In the genomic region with DNA sequence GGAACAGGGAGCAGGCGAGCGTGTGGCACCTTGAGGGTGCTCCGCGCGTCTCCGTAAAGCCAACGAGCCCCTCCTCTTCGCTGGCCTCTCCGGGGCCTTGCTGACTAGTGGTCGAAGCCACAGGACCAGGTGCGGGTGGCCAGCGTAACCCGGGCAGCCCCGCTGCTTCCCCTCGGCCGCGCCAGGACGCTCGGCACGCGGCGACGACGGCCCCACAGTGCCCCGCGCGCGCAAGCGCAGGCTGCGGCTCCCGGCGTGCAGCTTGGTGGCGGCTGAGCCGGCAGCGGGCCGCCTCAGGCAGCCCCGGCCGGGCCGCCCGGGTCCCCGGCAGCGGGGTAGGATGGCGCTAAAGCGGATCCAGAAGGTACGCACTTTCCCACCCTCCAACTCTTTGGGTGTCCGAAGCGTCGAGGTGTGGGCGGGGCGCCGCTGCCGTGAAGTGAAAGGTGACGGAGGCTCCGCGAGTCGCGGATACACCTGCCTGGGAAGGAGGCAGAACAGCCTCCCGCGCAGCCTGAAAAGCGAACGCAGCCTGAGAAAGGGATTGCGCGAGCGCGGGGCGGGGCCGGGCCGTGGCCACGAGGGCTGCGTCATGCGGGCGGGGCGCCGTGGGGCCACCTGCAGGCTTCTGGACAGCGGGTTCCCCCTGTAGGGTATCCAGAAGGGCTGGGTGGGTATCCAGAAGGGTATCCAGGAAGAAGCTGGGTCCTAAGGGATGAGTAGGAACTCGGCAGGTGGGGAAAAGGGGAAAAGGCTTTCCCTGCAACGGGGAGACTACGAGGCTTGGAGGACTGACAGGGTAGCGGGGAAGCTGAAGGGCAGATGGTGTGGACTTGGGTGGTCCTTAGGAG, we compare ENCODE assay signal across 1 cellular context.
TF ChIP-seq lines count a peak whose summit lies in the region.

A gene (plus strand): TSS at position 244 of the 851 bp plus-strand sequence. CDS start 97 bp downstream, at position 341.

TF ChIP-seq in K562, 482 proteins besides CTCF, POLR2A, EP300 and RAD21 (continued from another document and continues in another):
- TF ChIP-seq, protein P1, sequence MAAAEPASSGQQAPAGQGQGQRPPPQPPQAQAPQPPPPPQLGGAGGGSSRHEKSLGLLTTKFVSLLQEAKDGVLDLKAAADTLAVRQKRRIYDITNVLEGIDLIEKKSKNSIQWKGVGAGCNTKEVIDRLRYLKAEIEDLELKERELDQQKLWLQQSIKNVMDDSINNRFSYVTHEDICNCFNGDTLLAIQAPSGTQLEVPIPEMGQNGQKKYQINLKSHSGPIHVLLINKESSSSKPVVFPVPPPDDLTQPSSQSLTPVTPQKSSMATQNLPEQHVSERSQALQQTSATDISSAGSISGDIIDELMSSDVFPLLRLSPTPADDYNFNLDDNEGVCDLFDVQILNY (CRISPR knock-in tag; IDR thresholded peaks at IDR 0.05), result no peak; the same call in 1 of the 2 replicates
- TF ChIP-seq FOXK2 (conservative IDR thresholded peaks at IDR 0.05 in 1 of 2, IDR thresholded peaks at IDR 0.05 in 1 of 2; ENCODE audit: low read depth in 2 of 2) (no peak), ZNF197 (CRISPR knock-in tag; IDR thresholded peaks at IDR 0.05; ENCODE audit: low read depth) (0 out of 2 replicates have a peak, but pooled peaks have one; percentile 34), SLC30A9 (CRISPR knock-in tag; IDR thresholded peaks at IDR 0.05) (no peak), SRSF9 (IDR thresholded peaks at IDR 0.05; ENCODE audit: borderline replicate concordance, low read depth, low read length) (no peak), HMG20A (CRISPR knock-in tag; conservative IDR thresholded peaks at IDR 0.05) (no peak), BRD4 (IDR thresholded peaks at IDR 0.05) (0 out of 2 replicates have a peak, but pooled peaks have one; percentile 7), CBX8 (IDR thresholded peaks at IDR 0.05; ENCODE audit: borderline replicate concordance, extremely low read depth, low read depth, low read length, poor library complexity, severe bottlenecking) (no peak), PPARD (CRISPR knock-in tag; IDR thresholded peaks at IDR 0.05) (no peak), SMARCA5 (IDR thresholded peaks at IDR 0.05) (no peak), STAT5A (IDR thresholded peaks at IDR 0.05; ENCODE audit: borderline replicate concordance, low read length) (no peak), SMAD3 (CRISPR knock-in tag; conservative IDR thresholded peaks at IDR 0.05) (no peak; the same call in 1 of the 2 replicates), FOSL1 (tag; conservative IDR thresholded peaks at IDR 0.05) (peak; percentile 57), POLR2AphosphoS5 (IDR thresholded peaks at IDR 0.05; ENCODE audit: control insufficient read depth, insufficient read depth, low read depth, low read length) (peak; percentile 70; the same call in 1 of the 2 replicates), GTF2E2 (tag; IDR thresholded peaks at IDR 0.05) (peak; percentile 91; the same call in 1 of the 2 replicates), ETV1 (tag; conservative IDR thresholded peaks at IDR 0.05; ENCODE audit: low read depth) (no peak), PHTF2 (CRISPR knock-in tag; IDR thresholded peaks at IDR 0.05) (no peak), ZNF436 (CRISPR knock-in tag; IDR thresholded peaks at IDR 0.05) (no peak), ZNF57 (CRISPR knock-in tag; IDR thresholded peaks at IDR 0.05) (no peak), ZC3H4 (CRISPR knock-in tag; IDR thresholded peaks at IDR 0.05; ENCODE audit: borderline replicate concordance) (no peak), ZNF146 (CRISPR knock-in tag; IDR thresholded peaks at IDR 0.05; ENCODE audit: unreplicated experiment) (no peak), ZNF121 (CRISPR knock-in tag; conservative IDR thresholded peaks at IDR 0.05) (peak; percentile 27; the same call in 1 of the 2 replicates), ZNF316 (IDR thresholded peaks at IDR 0.05) (peak; percentile 15; the same call in 1 of the 2 replicates), CHD1 (IDR thresholded peaks at IDR 0.05; ENCODE audit: low read length) (no peak), SIX5 (IDR thresholded peaks at IDR 0.05; ENCODE audit: borderline replicate concordance in 1 of 2, insufficient read depth in 1 of 2, low read depth in 1 of 2, low read length in 2 of 2) (no peak), NONO (IDR thresholded peaks at IDR 0.05; ENCODE audit: low read depth in 2 of 2, low read length in 1 of 2) (peak; percentile 75 to 88), HNRNPL (IDR thresholded peaks at IDR 0.05; ENCODE audit: low read depth, low read length) (no peak), ZNF3 (CRISPR knock-in tag; IDR thresholded peaks at IDR 0.05) (no peak), TFAM (CRISPR knock-in tag; conservative IDR thresholded peaks at IDR 0.05) (no peak), ZNF24 (IDR thresholded peaks at IDR 0.05) (peak; percentile 66; the same call in 1 of the 2 replicates), CBX1 (IDR thresholded peaks at IDR 0.05; ENCODE audit: low read depth) (peak; percentile 86), PHF20 (IDR thresholded peaks at IDR 0.05; ENCODE audit: partially characterized antibody) (peak; percentile 74), ZBED1 (IDR thresholded peaks at IDR 0.05) (no peak), KAT7 (CRISPR knock-in tag; IDR thresholded peaks at IDR 0.05; ENCODE audit: borderline replicate concordance) (0 out of 2 replicates have a peak, but pooled peaks have one; percentile 61), ZNF79 (CRISPR knock-in tag; IDR thresholded peaks at IDR 0.05; ENCODE audit: low read depth) (no peak), HOXB6 (CRISPR knock-in tag; IDR thresholded peaks at IDR 0.05; ENCODE audit: borderline replicate concordance) (no peak), NCOA6 (IDR thresholded peaks at IDR 0.05) (no peak), SUPT5H (IDR thresholded peaks at IDR 0.05) (peak; percentile 95), FOXP1 (CRISPR knock-in tag; IDR thresholded peaks at IDR 0.05) (peak; percentile 97)
- TF ChIP-seq, protein P2, sequence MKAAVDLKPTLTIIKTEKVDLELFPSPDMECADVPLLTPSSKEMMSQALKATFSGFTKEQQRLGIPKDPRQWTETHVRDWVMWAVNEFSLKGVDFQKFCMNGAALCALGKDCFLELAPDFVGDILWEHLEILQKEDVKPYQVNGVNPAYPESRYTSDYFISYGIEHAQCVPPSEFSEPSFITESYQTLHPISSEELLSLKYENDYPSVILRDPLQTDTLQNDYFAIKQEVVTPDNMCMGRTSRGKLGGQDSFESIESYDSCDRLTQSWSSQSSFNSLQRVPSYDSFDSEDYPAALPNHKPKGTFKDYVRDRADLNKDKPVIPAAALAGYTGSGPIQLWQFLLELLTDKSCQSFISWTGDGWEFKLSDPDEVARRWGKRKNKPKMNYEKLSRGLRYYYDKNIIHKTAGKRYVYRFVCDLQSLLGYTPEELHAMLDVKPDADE (conservative IDR thresholded peaks at IDR 0.05; ENCODE audit: control insufficient read depth, low read depth, low read length), result peak; percentile 65; the same call in 1 of the 2 replicates
- TF ChIP-seq, protein P3, sequence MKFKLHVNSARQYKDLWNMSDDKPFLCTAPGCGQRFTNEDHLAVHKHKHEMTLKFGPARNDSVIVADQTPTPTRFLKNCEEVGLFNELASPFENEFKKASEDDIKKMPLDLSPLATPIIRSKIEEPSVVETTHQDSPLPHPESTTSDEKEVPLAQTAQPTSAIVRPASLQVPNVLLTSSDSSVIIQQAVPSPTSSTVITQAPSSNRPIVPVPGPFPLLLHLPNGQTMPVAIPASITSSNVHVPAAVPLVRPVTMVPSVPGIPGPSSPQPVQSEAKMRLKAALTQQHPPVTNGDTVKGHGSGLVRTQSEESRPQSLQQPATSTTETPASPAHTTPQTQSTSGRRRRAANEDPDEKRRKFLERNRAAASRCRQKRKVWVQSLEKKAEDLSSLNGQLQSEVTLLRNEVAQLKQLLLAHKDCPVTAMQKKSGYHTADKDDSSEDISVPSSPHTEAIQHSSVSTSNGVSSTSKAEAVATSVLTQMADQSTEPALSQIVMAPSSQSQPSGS (CRISPR knock-in tag; IDR thresholded peaks at IDR 0.05), result no peak; the same call in 1 of the 2 replicates
- TF ChIP-seq, protein P4, sequence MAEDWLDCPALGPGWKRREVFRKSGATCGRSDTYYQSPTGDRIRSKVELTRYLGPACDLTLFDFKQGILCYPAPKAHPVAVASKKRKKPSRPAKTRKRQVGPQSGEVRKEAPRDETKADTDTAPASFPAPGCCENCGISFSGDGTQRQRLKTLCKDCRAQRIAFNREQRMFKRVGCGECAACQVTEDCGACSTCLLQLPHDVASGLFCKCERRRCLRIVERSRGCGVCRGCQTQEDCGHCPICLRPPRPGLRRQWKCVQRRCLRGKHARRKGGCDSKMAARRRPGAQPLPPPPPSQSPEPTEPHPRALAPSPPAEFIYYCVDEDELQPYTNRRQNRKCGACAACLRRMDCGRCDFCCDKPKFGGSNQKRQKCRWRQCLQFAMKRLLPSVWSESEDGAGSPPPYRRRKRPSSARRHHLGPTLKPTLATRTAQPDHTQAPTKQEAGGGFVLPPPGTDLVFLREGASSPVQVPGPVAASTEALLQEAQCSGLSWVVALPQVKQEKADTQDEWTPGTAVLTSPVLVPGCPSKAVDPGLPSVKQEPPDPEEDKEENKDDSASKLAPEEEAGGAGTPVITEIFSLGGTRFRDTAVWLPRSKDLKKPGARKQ (CRISPR knock-in tag; IDR thresholded peaks at IDR 0.05), result no peak
- TF ChIP-seq, protein P5, sequence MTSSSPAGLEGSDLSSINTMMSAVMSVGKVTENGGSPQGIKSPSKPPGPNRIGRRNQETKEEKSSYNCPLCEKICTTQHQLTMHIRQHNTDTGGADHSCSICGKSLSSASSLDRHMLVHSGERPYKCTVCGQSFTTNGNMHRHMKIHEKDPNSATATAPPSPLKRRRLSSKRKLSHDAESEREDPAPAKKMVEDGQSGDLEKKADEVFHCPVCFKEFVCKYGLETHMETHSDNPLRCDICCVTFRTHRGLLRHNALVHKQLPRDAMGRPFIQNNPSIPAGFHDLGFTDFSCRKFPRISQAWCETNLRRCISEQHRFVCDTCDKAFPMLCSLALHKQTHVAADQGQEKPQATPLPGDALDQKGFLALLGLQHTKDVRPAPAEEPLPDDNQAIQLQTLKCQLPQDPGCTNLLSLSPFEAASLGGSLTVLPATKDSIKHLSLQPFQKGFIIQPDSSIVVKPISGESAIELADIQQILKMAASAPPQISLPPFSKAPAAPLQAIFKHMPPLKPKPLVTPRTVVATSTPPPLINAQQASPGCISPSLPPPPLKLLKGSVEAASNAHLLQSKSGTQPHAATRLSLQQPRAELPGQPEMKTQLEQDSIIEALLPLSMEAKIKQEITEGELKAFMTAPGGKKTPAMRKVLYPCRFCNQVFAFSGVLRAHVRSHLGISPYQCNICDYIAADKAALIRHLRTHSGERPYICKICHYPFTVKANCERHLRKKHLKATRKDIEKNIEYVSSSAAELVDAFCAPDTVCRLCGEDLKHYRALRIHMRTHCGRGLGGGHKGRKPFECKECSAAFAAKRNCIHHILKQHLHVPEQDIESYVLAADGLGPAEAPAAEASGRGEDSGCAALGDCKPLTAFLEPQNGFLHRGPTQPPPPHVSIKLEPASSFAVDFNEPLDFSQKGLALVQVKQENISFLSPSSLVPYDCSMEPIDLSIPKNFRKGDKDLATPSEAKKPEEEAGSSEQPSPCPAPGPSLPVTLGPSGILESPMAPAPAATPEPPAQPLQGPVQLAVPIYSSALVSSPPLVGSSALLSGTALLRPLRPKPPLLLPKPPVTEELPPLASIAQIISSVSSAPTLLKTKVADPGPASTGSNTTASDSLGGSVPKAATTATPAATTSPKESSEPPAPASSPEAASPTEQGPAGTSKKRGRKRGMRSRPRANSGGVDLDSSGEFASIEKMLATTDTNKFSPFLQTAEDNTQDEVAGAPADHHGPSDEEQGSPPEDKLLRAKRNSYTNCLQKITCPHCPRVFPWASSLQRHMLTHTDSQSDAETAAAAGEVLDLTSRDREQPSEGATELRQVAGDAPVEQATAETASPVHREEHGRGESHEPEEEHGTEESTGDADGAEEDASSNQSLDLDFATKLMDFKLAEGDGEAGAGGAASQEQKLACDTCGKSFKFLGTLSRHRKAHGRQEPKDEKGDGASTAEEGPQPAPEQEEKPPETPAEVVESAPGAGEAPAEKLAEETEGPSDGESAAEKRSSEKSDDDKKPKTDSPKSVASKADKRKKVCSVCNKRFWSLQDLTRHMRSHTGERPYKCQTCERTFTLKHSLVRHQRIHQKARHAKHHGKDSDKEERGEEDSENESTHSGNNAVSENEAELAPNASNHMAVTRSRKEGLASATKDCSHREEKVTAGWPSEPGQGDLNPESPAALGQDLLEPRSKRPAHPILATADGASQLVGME (CRISPR knock-in tag; IDR thresholded peaks at IDR 0.05), result peak; percentile 20; the same call in 1 of the 2 replicates
- TF ChIP-seq, protein P6, sequence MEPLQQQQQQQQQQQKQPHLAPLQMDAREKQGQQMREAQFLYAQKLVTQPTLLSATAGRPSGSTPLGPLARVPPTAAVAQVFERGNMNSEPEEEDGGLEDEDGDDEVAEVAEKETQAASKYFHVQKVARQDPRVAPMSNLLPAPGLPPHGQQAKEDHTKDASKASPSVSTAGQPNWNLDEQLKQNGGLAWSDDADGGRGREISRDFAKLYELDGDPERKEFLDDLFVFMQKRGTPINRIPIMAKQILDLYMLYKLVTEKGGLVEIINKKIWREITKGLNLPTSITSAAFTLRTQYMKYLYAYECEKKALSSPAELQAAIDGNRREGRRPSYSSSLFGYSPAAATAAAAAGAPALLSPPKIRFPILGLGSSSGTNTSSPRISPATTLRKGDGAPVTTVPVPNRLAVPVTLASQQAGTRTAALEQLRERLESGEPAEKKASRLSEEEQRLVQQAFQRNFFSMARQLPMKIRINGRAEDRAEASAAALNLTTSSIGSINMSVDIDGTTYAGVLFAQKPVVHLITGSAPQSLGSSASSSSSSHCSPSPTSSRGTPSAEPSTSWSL (CRISPR knock-in tag; IDR thresholded peaks at IDR 0.05; ENCODE audit: borderline replicate concordance), result no peak
- TF ChIP-seq, protein P7, sequence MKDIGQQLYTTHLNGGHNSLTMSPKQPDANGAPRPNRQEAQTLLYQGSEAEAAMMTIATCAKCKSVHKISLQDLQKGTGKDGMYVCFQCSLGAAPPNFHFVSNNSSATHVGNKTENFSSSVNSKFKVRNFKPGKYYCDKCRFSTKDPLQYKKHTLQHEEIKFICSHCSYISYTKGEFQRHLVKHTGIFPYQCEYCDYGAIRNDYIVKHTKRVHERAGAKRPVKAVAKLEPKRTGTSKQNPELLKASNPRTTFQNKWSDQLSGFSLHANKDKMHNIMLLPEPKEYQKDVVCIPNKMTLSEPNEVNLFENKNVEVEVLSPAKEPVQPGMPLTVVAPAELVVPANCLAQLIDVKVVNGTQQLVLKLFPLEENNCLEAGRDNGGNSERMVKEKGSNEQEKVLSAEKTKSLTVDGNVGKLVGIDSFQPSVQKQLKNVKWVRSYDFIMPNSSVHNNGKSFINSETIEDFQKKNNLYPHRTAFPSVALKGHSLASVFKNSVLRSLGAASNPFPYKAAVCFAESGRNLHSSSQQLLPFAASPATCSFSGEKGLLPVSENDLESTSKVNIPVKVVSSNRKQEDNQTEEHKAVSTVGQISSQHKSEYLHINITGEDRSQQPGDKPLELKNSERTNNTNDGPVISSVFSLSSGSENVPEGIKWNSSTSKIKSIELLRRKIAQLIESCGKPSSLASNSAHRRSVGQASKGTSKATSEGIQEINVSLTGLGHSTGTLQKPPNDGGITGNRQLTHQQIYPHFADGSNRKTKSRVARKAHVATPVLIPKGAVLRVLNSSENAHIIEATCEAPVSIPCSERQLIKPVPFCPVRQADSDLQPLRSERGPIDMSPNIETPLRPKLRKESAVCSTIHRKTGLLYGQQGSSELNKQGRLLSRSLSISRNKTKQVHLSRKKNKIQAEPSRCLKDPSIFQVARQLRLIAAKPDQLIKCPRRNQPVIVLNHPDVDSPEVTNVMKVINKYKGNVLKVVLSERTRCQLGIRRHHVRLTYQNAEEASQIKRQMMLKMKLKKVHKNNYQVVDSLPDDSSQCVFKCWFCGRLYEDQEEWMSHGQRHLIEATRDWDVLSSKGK (CRISPR knock-in tag; IDR thresholded peaks at IDR 0.05), result no peak
